Comparison of ENCODE assay signal across 8 cellular contexts in genomic region chr5:76402251-76402879, GRCh38. TPM values are rescaled to one million over a fixed set of nuclear protein-coding genes. Genes with fewer than 3 reads are reported as not detected.
DNase-seq lines count a peak whose midpoint lies in the region; ATAC-seq and TF ChIP-seq lines count a peak whose summit lies in the region.

No MANE protein-coding gene starts in this region.

- H3K14ac ChIP-seq in mesenchymal stem cell (ENCODE audit: low read length in 2 of 2) = no peak overlapping the region

- peaks cover 10% of the 10 kb centered on the region for H3K4me1 Mint-ChIP-seq in chondrocyte (ENCODE audit: low read depth)

- H3K4ac ChIP-seq in mesenchymal stem cell (ENCODE audit: low read depth in 1 of 2, low read length in 2 of 2) = no peak overlapping the region

- no peak overlapping the region for H3K23ac ChIP-seq in mesenchymal stem cell (ENCODE audit: low read length in 2 of 2)

- H2BK15ac ChIP-seq in mesenchymal stem cell (ENCODE audit: low read depth, poor library complexity, severe bottlenecking) = peak overlapping the region; percentile 28

- no peak overlapping the region for H3K18ac ChIP-seq in mesenchymal stem cell (ENCODE audit: low read depth in 1 of 2, low read length in 2 of 2)

- no peak overlapping the region for H4K91ac ChIP-seq in mesenchymal stem cell (ENCODE audit: low read length)

- WGBS in HUES64 = 18% methylated on average over 21 of the region's 24 CpGs
- 26% methylated on average over 17 of the region's 24 CpGs for WGBS in mesenchymal stem cell

- H3K4me3 ChIP-seq in HUES64 (ENCODE audit: low read length) (peak overlapping the region; percentile 89), mesenchymal stem cell (ENCODE audit: insufficient read depth in 1 of 2, low read depth in 1 of 2, low read length in 2 of 2) (peak overlapping the region in 1 of 2 experiments; percentile 77)

- no peaks in the 10 kb centered on the region for H3K36me3 Mint-ChIP-seq in chondrocyte (ENCODE audit: low read depth)

- no peak overlapping the region for H2BK12ac ChIP-seq in mesenchymal stem cell (ENCODE audit: low read length in 2 of 2)

- peak overlapping the region; percentile 51 for H2AFZ ChIP-seq in mesenchymal stem cell (ENCODE audit: low read depth, low read length)

- no peaks in the 10 kb centered on the region for H3K9me3 Mint-ChIP-seq in chondrocyte (ENCODE audit: low read depth)

- H2BK120ac ChIP-seq in mesenchymal stem cell (ENCODE audit: low read depth, low read length) = no peak overlapping the region

- H2BK5ac ChIP-seq in mesenchymal stem cell (ENCODE audit: low read depth, low read length, poor library complexity, severe bottlenecking) = no peak overlapping the region

- no peaks in the 10 kb centered on the region for H3K79me1 ChIP-seq in mesenchymal stem cell (replicated peaks; ENCODE audit: low read length, poor library complexity, severe bottlenecking)

- no peaks in the 10 kb centered on the region for H3K36me3 ChIP-seq in HUES64 (ENCODE audit: insufficient read depth, low read length)
- H3K36me3 ChIP-seq in mesenchymal stem cell (ENCODE audit: control insufficient read depth in 1 of 2, insufficient read depth in 2 of 2, low read depth in 1 of 2, low read length in 2 of 2) = no peaks in the 10 kb centered on the region

- no peaks in the 10 kb centered on the region for H3K9me3 ChIP-seq in HUES64 (ENCODE audit: insufficient read depth, low read depth, low read length)
- H3K9me3 ChIP-seq in mesenchymal stem cell (ENCODE audit: control insufficient read depth, low read length) = no peaks in the 10 kb centered on the region

- H3K9ac ChIP-seq in HUES64 (ENCODE audit: low read depth, low read length) (peak overlapping the region; percentile 82), mesenchymal stem cell (ENCODE audit: low read length) (peak overlapping the region; percentile 48)

- peak; percentile 32 for ATAC-seq in GM21423 (IDR thresholded peaks at IDR 0.05; ENCODE audit: unreplicated experiment)

- H3K4me3 Mint-ChIP-seq in chondrocyte (ENCODE audit: unreplicated experiment) = peak overlapping the region; percentile 92

- H3K4me1 ChIP-seq in HUES64 (ENCODE audit: insufficient read depth, low read length) (peaks cover 23% of the 10 kb centered on the region), mesenchymal stem cell (ENCODE audit: control insufficient read depth, insufficient read depth, low read depth, low read length) (peaks cover 17% of the 10 kb centered on the region)

- DNase-seq in activated CD4-positive, CD25-positive, alpha-beta regulatory T cell (lab: John Stamatoyannopoulos, UW) = peak; percentile 25 to 56 (median 38)
- DNase-seq in chondrocyte (ENCODE audit: low spot score) (no peak), mesenchymal stem cell (no peak), cortex of kidney (lab: John Stamatoyannopoulos, UW) (no peak)
- peak; percentile 44 to 56 for DNase-seq in stimulated activated CD8-positive, alpha-beta memory T cell treated with anti-CD3 and anti-CD28 coated beads, Interleukin-2, amount 100 ng/mL, for 1 hour (ENCODE audit: low read depth in 2 of 2)

- no peak overlapping the region for H2AK5ac ChIP-seq in mesenchymal stem cell (ENCODE audit: low read length, severe bottlenecking)

- H3K4me2 ChIP-seq in mesenchymal stem cell (ENCODE audit: low read length, poor library complexity, severe bottlenecking) = peak overlapping the region; percentile 98

- H3K27me3 ChIP-seq in HUES64 (ENCODE audit: insufficient read depth, low read length) (no peaks in the 10 kb centered on the region), mesenchymal stem cell (ENCODE audit: control insufficient read depth in 1 of 2, insufficient read depth in 1 of 2, low read length in 2 of 2) (peaks cover 55 to 73% of the 10 kb centered on the region in 2 experiments)

- peaks cover 2% of the 10 kb centered on the region for H3K27me3 Mint-ChIP-seq in chondrocyte (ENCODE audit: low read depth)

- H3K27ac ChIP-seq in C4-2B = peak overlapping the region; percentile 77
- peak overlapping the region; percentile 64 for H3K27ac ChIP-seq in HUES64 (ENCODE audit: low read depth, low read length)
- H3K27ac ChIP-seq in mesenchymal stem cell (ENCODE audit: low read length, poor library complexity, severe bottlenecking) = no peak overlapping the region

- TF ChIP-seq CTCF in C4-2B (conservative IDR thresholded peaks at IDR 0.05) (no peak), chondrocyte (IDR thresholded peaks at IDR 0.05) (no peak)

- no peak overlapping the region for H4K8ac ChIP-seq in mesenchymal stem cell (ENCODE audit: low read length)

- H3K27ac Mint-ChIP-seq in chondrocyte (ENCODE audit: unreplicated experiment) = peak overlapping the region; percentile 59

RNA-seq across cellular contexts. Expression of gene IQGAP2, which starts 0.7 kb away (rescaled TPM):
- 32.6 TPM for polyA plus RNA-seq in HUES64 (2013, experiment 1 of 2)
- polyA plus RNA-seq in HUES64 (2013, experiment 2 of 2) = 37.0 TPM
- total RNA-seq in chondrocyte = 2.9 to 10.2 TPM (median 3.0 TPM) in 3 replicates
- polyA plus RNA-seq in mesenchymal stem cell (2013, experiment 1 of 2) = 2.2 TPM
- 2.3 TPM for polyA plus RNA-seq in mesenchymal stem cell (2013, experiment 2 of 2)

Comparison
In these comparisons a context has a peak if more than half of its experiments do, and no peak if none do; other contexts are left out.
1. DNase-seq: peak in activated CD4-positive, CD25-positive, alpha-beta regulatory T cell (4 of 4) and stimulated activated CD8-positive, alpha-beta memory T cell treated with anti-CD3 and anti-CD28 coated beads, Interleukin-2, amount 100 ng/mL, for 1 hour (2 of 2); none in chondrocyte (single experiment), mesenchymal stem cell (single experiment) and cortex of kidney (single experiment).